ENCODE assay signal across 18 cellular contexts in the genomic region with DNA sequence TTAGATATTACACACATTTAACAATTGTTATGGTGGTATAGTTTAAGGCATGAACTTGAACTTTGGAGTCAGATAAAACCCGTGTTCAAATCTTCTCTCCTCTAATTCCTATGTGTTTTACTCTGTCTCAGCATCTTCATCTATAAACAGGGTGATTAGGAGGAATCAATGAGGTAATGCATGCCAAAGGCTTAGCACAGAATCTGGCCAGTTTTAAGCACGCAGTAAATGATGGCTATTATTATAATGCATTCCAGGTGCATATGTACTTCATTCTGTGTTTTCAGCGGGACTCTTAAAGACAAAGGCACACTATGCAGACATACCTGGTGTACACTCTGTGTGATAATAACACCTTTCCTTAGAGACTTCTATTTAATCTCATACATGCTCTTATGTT.
DNase-seq lines count a peak whose midpoint lies in the region; ATAC-seq and TF ChIP-seq lines count a peak whose summit lies in the region.
"Had no signal": no experiment of that assay in that cellular context is flagged by ENCODE, and none has a peak within 500 bp of the region (broad histone marks: within the 10 kb centered on the region; RNA-seq: fewer than 3 reads in every experiment).

No MANE protein-coding gene starts in this region.

- no peak overlapping the region for H3K9ac ChIP-seq in GM23248
- H3K9ac ChIP-seq: BLaER1 had no signal

- no peak for TF ChIP-seq CTCF in fibroblast of mammary gland (conservative IDR thresholded peaks at IDR 0.05; ENCODE audit: control insufficient read depth, insufficient read depth, low read depth, low read length)
- no peak for TF ChIP-seq CTCF in body of pancreas (IDR thresholded peaks at IDR 0.05)

- H3K4me3 ChIP-seq in GM23248 (no peak overlapping the region), fibroblast of mammary gland (ENCODE audit: control insufficient read depth, low read depth, low read length) (no peak overlapping the region), body of pancreas (no peak overlapping the region)
- H3K4me3 ChIP-seq: BLaER1, GM12878, PC-9, SJCRH30 had no signal

- no peaks in the 10 kb centered on the region for H3K9me2 ChIP-seq in GM23248 (ENCODE audit: insufficient read depth)

- no peaks in the 10 kb centered on the region for H3K27me3 ChIP-seq in GM23248 (replicated peaks; ENCODE audit: insufficient read depth)
- no peaks in the 10 kb centered on the region for H3K27me3 ChIP-seq in body of pancreas
- H3K27me3 ChIP-seq: BLaER1, SJCRH30 had no signal

- H3F3A ChIP-seq in GM23248 (ENCODE audit: insufficient read depth): peaks cover 46% of the 10 kb centered on the region

- no peaks in the 10 kb centered on the region for H3K36me3 ChIP-seq in GM23248 (ENCODE audit: low read depth)
- no peaks in the 10 kb centered on the region for H3K36me3 ChIP-seq in body of pancreas (replicated peaks in 1 of 2; ENCODE audit: insufficient read depth in 1 of 2, low read depth in 2 of 2)
- H3K36me3 ChIP-seq: BLaER1, SJCRH30 had no signal

- no peak for ATAC-seq in body of pancreas
- ATAC-seq in GM18520 (IDR thresholded peaks at IDR 0.05; ENCODE audit: unreplicated experiment): no peak
- ATAC-seq: HepG2 had no signal

- no peak for TF ChIP-seq POLR2A in body of pancreas (IDR thresholded peaks at IDR 0.05)

- DNase-seq in AG08395 (ENCODE audit: low spot score) (peak; percentile 28), GM23248 (peak; percentile 74), NCI-H69 (lab: John Stamatoyannopoulos, UW) (peak; percentile 87), fibroblast of mammary gland (ENCODE audit: low read depth) (peak; percentile 57), dermis blood vessel endothelial cell (no peak), body of pancreas (no peak), NCI-H1048 (lab: John Stamatoyannopoulos, UW) (no peak)
- DNase-seq: CD4-positive, alpha-beta memory T cell; GF-D8; HFFc6; KG1; NCI-H82; PC-9; SJCRH30 had no signal

- peaks cover 46% of the 10 kb centered on the region for H3K4me1 ChIP-seq in GM23248 (ENCODE audit: insufficient read depth)
- H3K4me1 ChIP-seq in body of pancreas: peaks cover 32% of the 10 kb centered on the region

- H3K27ac ChIP-seq in GM23248 (peak overlapping the region; percentile 89), body of pancreas (no peak overlapping the region)
- H3K27ac ChIP-seq: BLaER1, SJCRH30 had no signal

- in situ Hi-C loops in GM23248 (cut with MboI): no loop called here

- H3K9me3 ChIP-seq in GM23248 (ENCODE audit: low read depth) (no peaks in the 10 kb centered on the region), body of pancreas (no peaks in the 10 kb centered on the region)
- H3K9me3 ChIP-seq: BLaER1, SJCRH30 had no signal

- H4K20me1 ChIP-seq in GM23248 (ENCODE audit: insufficient read depth): no peaks in the 10 kb centered on the region
- H4K20me1 ChIP-seq: BLaER1 had no signal

- H3K79me2 ChIP-seq in GM23248 (ENCODE audit: insufficient read depth): no peaks in the 10 kb centered on the region

- WGBS in GM23248 (ENCODE audit: low coverage in 1 of 2, low lambda C conversion rate in 2 of 2, missing lambda C conversion rate in 2 of 2), 2 experiments: 5 to 6% methylated on average over 3 of the region's 3 CpGs
- WGBS in body of pancreas, 2 donors: 50 to 59% methylated on average over 3 of the region's 3 CpGs

- intact Hi-C loops in body of pancreas (cut with DNase I): no loop called here

- H3K4me2 ChIP-seq in GM23248 (ENCODE audit: unreplicated experiment): peak overlapping the region; percentile 72
- H3K4me2 ChIP-seq: BLaER1 had no signal

- no peak overlapping the region for H2AFZ ChIP-seq in GM23248
- H2AFZ ChIP-seq: PC-9 had no signal

Comparison
In these comparisons a context has a peak if more than half of its experiments do, and no peak if none do; other contexts are left out.
1. DNase-seq: peak in AG08395 (single experiment), GM23248 (single experiment), NCI-H69 (single experiment) and fibroblast of mammary gland (single experiment); none in dermis blood vessel endothelial cell (single experiment), body of pancreas (0 of 4) and NCI-H1048 (single experiment).